15 cellular contexts compared by ENCODE assay signal in the genomic region with DNA sequence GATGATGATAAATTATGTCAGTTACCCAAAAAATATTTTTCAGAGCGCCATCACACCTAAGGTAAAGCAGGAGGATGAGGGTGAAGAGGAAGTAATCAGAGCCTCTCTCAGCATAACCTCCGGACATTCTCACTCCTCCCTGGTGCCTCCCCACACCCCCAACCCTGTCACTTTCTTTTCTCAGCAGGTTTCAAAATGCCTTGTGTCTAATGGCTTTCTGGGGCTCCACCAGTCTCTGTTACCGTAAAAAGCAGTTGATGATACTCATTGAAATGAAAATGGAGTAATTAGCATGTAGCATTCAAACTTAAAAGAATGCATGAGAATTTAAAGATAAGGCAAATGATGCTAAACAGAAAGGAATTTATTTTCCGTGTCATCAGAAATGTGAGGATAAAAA.
DNase-seq lines count a peak whose midpoint lies in the region; ATAC-seq and TF ChIP-seq lines count a peak whose summit lies in the region.
"Had no signal": no experiment of that assay in that cellular context is flagged by ENCODE, and none has a peak within 500 bp of the region (broad histone marks: within the 10 kb centered on the region; RNA-seq: fewer than 3 reads in every experiment).

No MANE protein-coding gene starts in this region.

- H3K27me3 ChIP-seq in iPS-20b (ENCODE audit: insufficient read depth, low read length) (no peaks in the 10 kb centered on the region), H9 (ENCODE audit: insufficient read depth, low read length) (no peaks in the 10 kb centered on the region)

- no peak overlapping the region for H2BK20ac ChIP-seq in H9 (ENCODE audit: low read depth, low read length, poor library complexity, severe bottlenecking)

- no CpG with 5 or more reads among the region's 4 CpGs for whole genome bisulfite sequencing in H9 (ENCODE audit: extremely low coverage, insufficient read length, low lambda C conversion rate)

- peak; percentile 2 for DNase-seq in NK-92 treated with Interleukin-12 subunit alpha and Interleukin-12 subunit beta, amount 100 ng/mL, for 24 hours (lab: John Stamatoyannopoulos, UW)
- DNase-seq in NK-92 (lab: John Stamatoyannopoulos, UW; ENCODE audit: unreplicated experiment) (no peak), WTC11 (ENCODE audit: low spot score) (peak; percentile 11), NOMO-1 treated with dmso at 0.1 percent for 144 hours (lab: John Stamatoyannopoulos, UW; ENCODE audit: unreplicated experiment) (no peak), H9 (no peak)
- DNase-seq: CD8-positive, alpha-beta T cell; COR-L47; DMS153; DMS79 treated with DMSO at 0.1 percent for 48 hours; EL had no signal

- H3K36me3 Mint-ChIP-seq in WTC11, result peaks cover 20% of the 10 kb centered on the region
- peaks cover 0 to 16% (median 11%) of the 10 kb centered on the region in 3 experiments; a peak in 6 of 7 replicates for H3K36me3 Mint-ChIP-seq in H9 (ENCODE audit: insufficient read depth in 1 of 3, low read depth in 3 of 3)
- H3K36me3 Mint-ChIP-seq: CD14-positive monocyte; CD8-positive, alpha-beta T cell had no signal

- H3K27ac ChIP-seq in iPS-20b (ENCODE audit: low read length), result no peak overlapping the region
- H3K27ac ChIP-seq in H9 (ENCODE audit: insufficient read length, low read depth, low read length), result no peak overlapping the region
- H3K27ac ChIP-seq: 22Rv1 had no signal

- no peak overlapping the region for H4K8ac ChIP-seq in H9 (replicated peaks; ENCODE audit: insufficient read length, low read depth, low read length)

- H3K36me3 ChIP-seq in iPS-20b (ENCODE audit: insufficient read depth, low read depth, low read length), result no peaks in the 10 kb centered on the region

- no peak overlapping the region for H2BK5ac ChIP-seq in H9 (ENCODE audit: insufficient read length, low read length)

- no peak overlapping the region for H2BK12ac ChIP-seq in H9 (ENCODE audit: insufficient read length, low read depth, low read length)

- H3K9ac ChIP-seq in iPS-20b (ENCODE audit: low read depth, low read length) (no peak overlapping the region), H9 (ENCODE audit: extremely low read depth, insufficient read length, low read length) (no peak overlapping the region)

- H3K79me2 ChIP-seq in H9 (ENCODE audit: insufficient read depth, low read length), result no peaks in the 10 kb centered on the region

- peaks cover 10% of the 10 kb centered on the region; the same call in 1 of the 2 replicates for H3K9me3 ChIP-seq in iPS-20b (ENCODE audit: insufficient read depth, low read depth, low read length)
- H3K9me3 ChIP-seq in H9 (ENCODE audit: control insufficient read depth, low read depth, low read length), result peaks cover 3% of the 10 kb centered on the region

- CTCF ChIA-PET in WTC11 (lab: Charles Lee), result interaction anchor here (1.0 kb wide), 1 partner anchor 15 kb away, joined by 4 read pairs; no protein-coding TSS in a partner anchor

- H3K4me2 ChIP-seq in H9 (ENCODE audit: insufficient read depth, insufficient read length, low read length), result no peak overlapping the region

- no peak overlapping the region for H3T11ph ChIP-seq in H9 (ENCODE audit: low read length)

- H4K5ac ChIP-seq in H9 (ENCODE audit: insufficient read length, low read depth, low read length), result no peak overlapping the region

- H4K20me1 ChIP-seq in H9 (ENCODE audit: control insufficient read depth, insufficient read depth, insufficient read length), result no peaks in the 10 kb centered on the region

- TF ChIP-seq CTCF in WTC11 (IDR thresholded peaks at IDR 0.05) (no peak), H9 (conservative IDR thresholded peaks at IDR 0.05) (no peak)

- POLR2A ChIA-PET in WTC11 (lab: Charles Lee), result no interaction called here

- H2BK120ac ChIP-seq in H9 (ENCODE audit: low read depth, low read length, poor library complexity, severe bottlenecking), result no peak overlapping the region

- H3K23me2 ChIP-seq in H9 (ENCODE audit: insufficient read length, low read depth, low read length, poor library complexity, severe bottlenecking), result no peaks in the 10 kb centered on the region

- H3K4ac ChIP-seq in H9 (ENCODE audit: low read depth, low read length), result no peak overlapping the region

- H3K56ac ChIP-seq in H9 (ENCODE audit: insufficient read length, low read depth, low read length), result no peak overlapping the region

- H3K4me1 ChIP-seq in iPS-20b (ENCODE audit: insufficient read depth, low read length) (peaks cover 39% of the 10 kb centered on the region), H9 (ENCODE audit: insufficient read depth, low read length) (peaks cover 5% of the 10 kb centered on the region; the same call in 1 of the 2 replicates)

- H3K18ac ChIP-seq in H9 (ENCODE audit: insufficient read length, low read depth, low read length), result no peak overlapping the region

- H2BK15ac ChIP-seq in H9 (ENCODE audit: low read depth, low read length), result no peak overlapping the region

- H2AFZ ChIP-seq in H9 (ENCODE audit: low read length), result no peak overlapping the region

- H3K4me3 ChIP-seq in iPS-20b (ENCODE audit: low read length), result 0 out of 2 replicates have a peak overlapping the region, but pooled peaks have one; percentile 5
- H3K4me3 ChIP-seq: K562 had no signal

- no peak overlapping the region for H2AK5ac ChIP-seq in H9 (ENCODE audit: insufficient read length, low read length)

- no peak overlapping the region for H3K23ac ChIP-seq in H9 (ENCODE audit: insufficient read length, low read depth, low read length)

- no peaks in the 10 kb centered on the region for H3K79me1 ChIP-seq in H9 (ENCODE audit: insufficient read depth, low read depth, low read length, poor library complexity, severe bottlenecking)

- H3K27me3 Mint-ChIP-seq in WTC11 (ENCODE audit: low read depth), result peaks cover 4% of the 10 kb centered on the region; the same call in 1 of the 2 replicates
- H3K27me3 Mint-ChIP-seq in H9 (ENCODE audit: low read depth), result no peaks in the 10 kb centered on the region

- ATAC-seq in WTC11 (peak; percentile 75), esophagus mucosa (no peak)
- ATAC-seq: CD8-positive, alpha-beta T cell; K562 had no signal

- H3K27ac Mint-ChIP-seq in WTC11, result peak overlapping the region; percentile 6; the same call in 1 of the 2 replicates
- peak overlapping the region in 1 of 3 experiments; percentile 84; a peak in 2 of 7 replicates for H3K27ac Mint-ChIP-seq in H9
- H3K27ac Mint-ChIP-seq: CD14-positive monocyte; CD8-positive, alpha-beta T cell had no signal

- H3K4me3 Mint-ChIP-seq in WTC11 (no peak overlapping the region), H9 (no peak overlapping the region)
- H3K4me3 Mint-ChIP-seq: CD14-positive monocyte; CD8-positive, alpha-beta T cell had no signal

- H3K9me3 Mint-ChIP-seq in WTC11, result peaks cover 18% of the 10 kb centered on the region
- H3K9me3 Mint-ChIP-seq in H9, result peaks cover 6 to 8% of the 10 kb centered on the region in 2 experiments; a peak in 4 of 5 replicates
- H3K9me3 Mint-ChIP-seq: CD14-positive monocyte; CD8-positive, alpha-beta T cell had no signal

- no peak overlapping the region for H3K14ac ChIP-seq in H9 (ENCODE audit: insufficient read depth, low read length)

- H3K4me1 Mint-ChIP-seq in WTC11 (peaks cover 71% of the 10 kb centered on the region), H9 (peaks cover 66 to 67% of the 10 kb centered on the region in 2 experiments)
- H3K4me1 Mint-ChIP-seq: CD14-positive monocyte had no signal

- no peak overlapping the region for H4K91ac ChIP-seq in H9 (ENCODE audit: insufficient read length, low read depth, low read length)

TF ChIP-seq in WTC11, 78 proteins besides CTCF, POLR2A, EP300 and RAD21 (continues in another document):
- TF ChIP-seq, protein P1, sequence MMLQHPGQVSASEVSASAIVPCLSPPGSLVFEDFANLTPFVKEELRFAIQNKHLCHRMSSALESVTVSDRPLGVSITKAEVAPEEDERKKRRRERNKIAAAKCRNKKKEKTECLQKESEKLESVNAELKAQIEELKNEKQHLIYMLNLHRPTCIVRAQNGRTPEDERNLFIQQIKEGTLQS (CRISPR knock-in tag; conservative IDR thresholded peaks at IDR 0.05), result no peak
- no peak for TF ChIP-seq AR (CRISPR knock-in tag; IDR thresholded peaks at IDR 0.05)
- TF ChIP-seq NR3C1 (CRISPR knock-in tag; conservative IDR thresholded peaks at IDR 0.05; ENCODE audit: low read depth), result no peak
- TF ChIP-seq, protein P2, sequence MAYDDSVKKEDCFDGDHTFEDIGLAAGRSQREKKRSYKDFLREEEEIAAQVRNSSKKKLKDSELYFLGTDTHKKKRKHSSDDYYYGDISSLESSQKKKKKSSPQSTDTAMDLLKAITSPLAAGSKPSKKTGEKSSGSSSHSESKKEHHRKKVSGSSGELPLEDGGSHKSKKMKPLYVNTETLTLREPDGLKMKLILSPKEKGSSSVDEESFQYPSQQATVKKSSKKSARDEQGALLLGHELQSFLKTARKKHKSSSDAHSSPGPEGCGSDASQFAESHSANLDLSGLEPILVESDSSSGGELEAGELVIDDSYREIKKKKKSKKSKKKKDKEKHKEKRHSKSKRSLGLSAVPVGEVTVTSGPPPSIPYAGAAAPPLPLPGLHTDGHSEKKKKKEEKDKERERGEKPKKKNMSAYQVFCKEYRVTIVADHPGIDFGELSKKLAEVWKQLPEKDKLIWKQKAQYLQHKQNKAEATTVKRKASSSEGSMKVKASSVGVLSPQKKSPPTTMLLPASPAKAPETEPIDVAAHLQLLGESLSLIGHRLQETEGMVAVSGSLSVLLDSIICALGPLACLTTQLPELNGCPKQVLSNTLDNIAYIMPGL (CRISPR knock-in tag; IDR thresholded peaks at IDR 0.05), result no peak
- no peak for TF ChIP-seq NFYB (CRISPR knock-in tag; conservative IDR thresholded peaks at IDR 0.05; ENCODE audit: low read depth)
- no peak for TF ChIP-seq TEAD1 (CRISPR knock-in tag; IDR thresholded peaks at IDR 0.05)
- TF ChIP-seq ZNF219 (CRISPR knock-in tag; IDR thresholded peaks at IDR 0.05; ENCODE audit: borderline replicate concordance), result no peak

Comparison
In these comparisons a context has a peak if more than half of its experiments do, and no peak if none do; other contexts are left out.
1. DNase-seq: peak in NK-92 treated with Interleukin-12 subunit alpha and Interleukin-12 subunit beta, amount 100 ng/mL, for 24 hours (single experiment) and WTC11 (single experiment); none in NK-92 (single experiment), NOMO-1 treated with dmso at 0.1 percent for 144 hours (single experiment) and H9 (single experiment).